Comparison of ENCODE assay signal across 13 cellular contexts in genomic region chr4:25970691-25971427, GRCh38. TPM values are rescaled to one million over a fixed set of nuclear protein-coding genes. Genes with fewer than 3 reads are reported as not detected.
DNase-seq lines count a peak whose midpoint lies in the region; ATAC-seq and TF ChIP-seq lines count a peak whose summit lies in the region.
"Had no signal": no experiment of that assay in that cellular context is flagged by ENCODE, and none has a peak within 500 bp of the region (broad histone marks: within the 10 kb centered on the region; RNA-seq: fewer than 3 reads in every experiment).

No MANE protein-coding gene starts in this region.

- no peak for TF ChIP-seq RAD21 in neural cell (conservative IDR thresholded peaks at IDR 0.05)

- H3K9me3 Mint-ChIP-seq in activated CD8-positive, alpha-beta memory T cell treated with anti-CD3 and anti-CD28 coated beads, Interleukin-2, amount 10 ng/mL, durations not matched to agents 7 days and 5 days (ENCODE audit: low read depth): no peaks in the 10 kb centered on the region
- H3K9me3 Mint-ChIP-seq: activated B cell treated with CpG ODN at 0.5 μM for 24 hours; activated naive CD4-positive, alpha-beta T cell treated with anti-CD3 and anti-CD28 coated beads for 36 hours; naive thymus-derived CD4-positive, alpha-beta T cell had no signal

- no peak for ATAC-seq in SK-N-SH treated with all-trans-retinoic acid at 6 μM for 48 hours
- no peak for ATAC-seq in activated CD8-positive, alpha-beta memory T cell treated with anti-CD3 and anti-CD28 coated beads, Interleukin-2, amount 10 ng/mL, durations not matched to agents 7 days and 5 days

- H3K36me3 Mint-ChIP-seq in activated CD8-positive, alpha-beta memory T cell treated with anti-CD3 and anti-CD28 coated beads, Interleukin-2, amount 10 ng/mL, durations not matched to agents 7 days and 5 days: no peaks in the 10 kb centered on the region
- H3K36me3 Mint-ChIP-seq: naive thymus-derived CD4-positive, alpha-beta T cell had no signal

- H3K36me3 ChIP-seq in SJCRH30 (no peaks in the 10 kb centered on the region), neural cell (ENCODE audit: insufficient read depth, low read length) (no peaks in the 10 kb centered on the region)
- H3K36me3 ChIP-seq: BE2C, tibial nerve had no signal

- no peaks in the 10 kb centered on the region for H4K20me1 ChIP-seq in neural cell (ENCODE audit: insufficient read depth)

- CTCF ChIA-PET in activated CD8-positive, alpha-beta memory T cell treated with anti-CD3 and anti-CD28 coated beads, Interleukin-2, amount 10 ng/mL, durations not matched to agents 7 days and 5 days (lab: Charles Lee): interaction anchor here (3.9 kb wide), 1 partner anchor 17 kb away, joined by 15 read pairs; no protein-coding TSS in a partner anchor

- H3K4me3 ChIP-seq in SJCRH30 (peak overlapping the region; percentile 52), neural cell (ENCODE audit: low read length) (peak overlapping the region; percentile 40)
- H3K4me3 ChIP-seq: tibial nerve had no signal

- H3K9me2 ChIP-seq in neural cell (ENCODE audit: insufficient read depth, low read length): no peaks in the 10 kb centered on the region

- H3K9me3 ChIP-seq in SJCRH30 (replicated peaks): no peaks in the 10 kb centered on the region
- no peaks in the 10 kb centered on the region for H3K9me3 ChIP-seq in neural cell (ENCODE audit: low read length)
- H3K9me3 ChIP-seq: BE2C, tibial nerve had no signal

- peaks cover 6% of the 10 kb centered on the region for H3K27me3 Mint-ChIP-seq in activated CD8-positive, alpha-beta memory T cell treated with anti-CD3 and anti-CD28 coated beads, Interleukin-2, amount 10 ng/mL, durations not matched to agents 7 days and 5 days
- H3K27me3 Mint-ChIP-seq: activated B cell treated with CpG ODN at 0.5 μM for 24 hours had no signal

- TF ChIP-seq EP300 in neural cell (conservative IDR thresholded peaks at IDR 0.05; ENCODE audit: poor library complexity, severe bottlenecking): no peak

- H3K27me3 ChIP-seq in SJCRH30 (no peaks in the 10 kb centered on the region), neural cell (ENCODE audit: insufficient read depth, low read depth, low read length) (no peaks in the 10 kb centered on the region)
- H3K27me3 ChIP-seq: BE2C, tibial nerve had no signal

- no peak overlapping the region for H3K4me3 Mint-ChIP-seq in activated CD8-positive, alpha-beta memory T cell treated with anti-CD3 and anti-CD28 coated beads, Interleukin-2, amount 10 ng/mL, durations not matched to agents 7 days and 5 days
- H3K4me3 Mint-ChIP-seq: activated naive CD4-positive, alpha-beta T cell treated with anti-CD3 and anti-CD28 coated beads for 36 hours had no signal

- H3K79me2 ChIP-seq in neural cell (replicated peaks; ENCODE audit: insufficient read depth, low read length): no peaks in the 10 kb centered on the region

- H3K4me1 Mint-ChIP-seq in activated CD8-positive, alpha-beta memory T cell treated with anti-CD3 and anti-CD28 coated beads, Interleukin-2, amount 10 ng/mL, durations not matched to agents 7 days and 5 days: peaks cover 2% of the 10 kb centered on the region

- H3K4me1 ChIP-seq in SJCRH30: peaks cover 17% of the 10 kb centered on the region
- H3K4me1 ChIP-seq: BE2C had no signal

- H3K4me2 ChIP-seq in neural cell (ENCODE audit: low read length): no peak overlapping the region

- H3K27ac Mint-ChIP-seq in activated CD8-positive, alpha-beta memory T cell treated with anti-CD3 and anti-CD28 coated beads, Interleukin-2, amount 10 ng/mL, durations not matched to agents 7 days and 5 days: no peak overlapping the region
- H3K27ac Mint-ChIP-seq: activated naive CD4-positive, alpha-beta T cell treated with anti-CD3 and anti-CD28 coated beads for 36 hours; naive thymus-derived CD4-positive, alpha-beta T cell had no signal

- TF ChIP-seq CTCF in neural cell (IDR thresholded peaks at IDR 0.05; ENCODE audit: poor library complexity, severe bottlenecking): no peak
- no peak for TF ChIP-seq CTCF in GM10266 (IDR thresholded peaks at IDR 0.05; ENCODE audit: control insufficient read depth, insufficient read depth, low read depth, missing control alignments)

- H3K27ac ChIP-seq in SJCRH30: peak overlapping the region; percentile 98
- H3K27ac ChIP-seq in neural cell (ENCODE audit: low read length): peak overlapping the region; percentile 82

- no peak overlapping the region for H2AFZ ChIP-seq in neural cell (ENCODE audit: low read depth, low read length)

- peak; percentile 69 for DNase-seq in ELF-1 (ENCODE audit: low read depth, low spot score)
- peak; percentile 95 to 98 for DNase-seq in SJCRH30
- DNase-seq in globus pallidus (ENCODE audit: low spot score): peak; percentile 26
- no peak for DNase-seq in GM10266 (ENCODE audit: extremely low spot score)
- no peak for DNase-seq in iPS-NIHi11 (ENCODE audit: low spot score)
- no peak for DNase-seq in activated CD8-positive, alpha-beta memory T cell treated with anti-CD3 and anti-CD28 coated beads, Interleukin-2, amount 10 ng/mL, durations not matched to agents 7 days and 5 days
- DNase-seq: activated naive CD4-positive, alpha-beta T cell treated with anti-CD3 and anti-CD28 coated beads for 36 hours; BE2C; naive thymus-derived CD4-positive, alpha-beta T cell had no signal

- no peaks in the 10 kb centered on the region for H3F3A ChIP-seq in neural cell (ENCODE audit: insufficient read depth, low read length, poor library complexity, severe bottlenecking)

- peak overlapping the region; percentile 36 for H3K9ac ChIP-seq in neural cell (ENCODE audit: low read length)

TF ChIP-seq in neural cell, 6 proteins besides CTCF, POLR2A, EP300 and RAD21 (continues in another document):
- no peak for TF ChIP-seq SMC3 (conservative IDR thresholded peaks at IDR 0.05; ENCODE audit: poor library complexity)
- TF ChIP-seq POLR2AphosphoS5 (IDR thresholded peaks at IDR 0.05): no peak
- no peak for TF ChIP-seq TAF1 (IDR thresholded peaks at IDR 0.05; ENCODE audit: low read depth)
- no peak for TF ChIP-seq MXI1 (conservative IDR thresholded peaks at IDR 0.05; ENCODE audit: poor library complexity, severe bottlenecking)
- no peak for TF ChIP-seq EZH2 (IDR thresholded peaks at IDR 0.05; ENCODE audit: borderline replicate concordance, insufficient read depth, low read length, poor library complexity, severe bottlenecking)

TF ChIP-seq in SK-N-SH treated with all-trans-retinoic acid at 6 μM for 48 hours, 23 proteins besides CTCF, POLR2A, EP300 and RAD21 (continues in another document):
- TF ChIP-seq SNAI2 (CRISPR knock-in tag; IDR thresholded peaks at IDR 0.05) (no peak), ZNF70 (CRISPR knock-in tag; IDR thresholded peaks at IDR 0.05) (no peak), OSR1 (CRISPR knock-in tag; IDR thresholded peaks at IDR 0.05) (no peak), ISL1 (CRISPR knock-in tag; IDR thresholded peaks at IDR 0.05) (no peak), ZNF565 (CRISPR knock-in tag; conservative IDR thresholded peaks at IDR 0.05; ENCODE audit: low read depth) (no peak), ZNF8 (CRISPR knock-in tag; IDR thresholded peaks at IDR 0.05) (no peak)
- TF ChIP-seq, protein P1, sequence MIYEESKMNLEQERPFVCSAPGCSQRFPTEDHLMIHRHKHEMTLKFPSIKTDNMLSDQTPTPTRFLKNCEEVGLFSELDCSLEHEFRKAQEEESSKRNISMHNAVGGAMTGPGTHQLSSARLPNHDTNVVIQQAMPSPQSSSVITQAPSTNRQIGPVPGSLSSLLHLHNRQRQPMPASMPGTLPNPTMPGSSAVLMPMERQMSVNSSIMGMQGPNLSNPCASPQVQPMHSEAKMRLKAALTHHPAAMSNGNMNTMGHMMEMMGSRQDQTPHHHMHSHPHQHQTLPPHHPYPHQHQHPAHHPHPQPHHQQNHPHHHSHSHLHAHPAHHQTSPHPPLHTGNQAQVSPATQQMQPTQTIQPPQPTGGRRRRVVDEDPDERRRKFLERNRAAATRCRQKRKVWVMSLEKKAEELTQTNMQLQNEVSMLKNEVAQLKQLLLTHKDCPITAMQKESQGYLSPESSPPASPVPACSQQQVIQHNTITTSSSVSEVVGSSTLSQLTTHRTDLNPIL (CRISPR knock-in tag; IDR thresholded peaks at IDR 0.05; ENCODE audit: low read depth): no peak
- TF ChIP-seq, protein P2, sequence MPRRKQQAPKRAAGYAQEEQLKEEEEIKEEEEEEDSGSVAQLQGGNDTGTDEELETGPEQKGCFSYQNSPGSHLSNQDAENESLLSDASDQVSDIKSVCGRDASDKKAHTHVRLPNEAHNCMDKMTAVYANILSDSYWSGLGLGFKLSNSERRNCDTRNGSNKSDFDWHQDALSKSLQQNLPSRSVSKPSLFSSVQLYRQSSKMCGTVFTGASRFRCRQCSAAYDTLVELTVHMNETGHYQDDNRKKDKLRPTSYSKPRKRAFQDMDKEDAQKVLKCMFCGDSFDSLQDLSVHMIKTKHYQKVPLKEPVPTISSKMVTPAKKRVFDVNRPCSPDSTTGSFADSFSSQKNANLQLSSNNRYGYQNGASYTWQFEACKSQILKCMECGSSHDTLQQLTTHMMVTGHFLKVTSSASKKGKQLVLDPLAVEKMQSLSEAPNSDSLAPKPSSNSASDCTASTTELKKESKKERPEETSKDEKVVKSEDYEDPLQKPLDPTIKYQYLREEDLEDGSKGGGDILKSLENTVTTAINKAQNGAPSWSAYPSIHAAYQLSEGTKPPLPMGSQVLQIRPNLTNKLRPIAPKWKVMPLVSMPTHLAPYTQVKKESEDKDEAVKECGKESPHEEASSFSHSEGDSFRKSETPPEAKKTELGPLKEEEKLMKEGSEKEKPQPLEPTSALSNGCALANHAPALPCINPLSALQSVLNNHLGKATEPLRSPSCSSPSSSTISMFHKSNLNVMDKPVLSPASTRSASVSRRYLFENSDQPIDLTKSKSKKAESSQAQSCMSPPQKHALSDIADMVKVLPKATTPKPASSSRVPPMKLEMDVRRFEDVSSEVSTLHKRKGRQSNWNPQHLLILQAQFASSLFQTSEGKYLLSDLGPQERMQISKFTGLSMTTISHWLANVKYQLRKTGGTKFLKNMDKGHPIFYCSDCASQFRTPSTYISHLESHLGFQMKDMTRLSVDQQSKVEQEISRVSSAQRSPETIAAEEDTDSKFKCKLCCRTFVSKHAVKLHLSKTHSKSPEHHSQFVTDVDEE (CRISPR knock-in tag; IDR thresholded peaks at IDR 0.05): no peak

RNA-seq across cellular contexts. Expression of gene SMIM20, which starts 56.8 kb away (rescaled TPM):
- total RNA-seq in SJCRH30 (2014; rRNA removed; shearing (Covaris generic)): 40.6 and 49.1 TPM in 2 replicates
- polyA plus RNA-seq in neural cell: 19.1 and 27.0 TPM in 2 replicates
- 9.8 and 10.0 TPM in 2 replicates for polyA minus RNA-seq in neural cell
- 1 to 10 TPM; 9.6 to 9.9 TPM for total RNA-seq in activated CD8-positive, alpha-beta memory T cell treated with anti-CD3 and anti-CD28 coated beads, Interleukin-2, amount 10 ng/mL, durations not matched to agents 7 days and 5 days

Comparison
In these comparisons a context has a peak if more than half of its experiments do, and no peak if none do; other contexts are left out.
1. DNase-seq: peak in ELF-1 (single experiment), SJCRH30 (2 of 2) and globus pallidus (single experiment); none in GM10266 (single experiment), iPS-NIHi11 (single experiment) and activated CD8-positive, alpha-beta memory T cell treated with anti-CD3 and anti-CD28 coated beads, Interleukin-2, amount 10 ng/mL, durations not matched to agents 7 days and 5 days (single experiment).